Comparison of ENCODE assay signal across 13 cellular contexts in the genomic region with DNA sequence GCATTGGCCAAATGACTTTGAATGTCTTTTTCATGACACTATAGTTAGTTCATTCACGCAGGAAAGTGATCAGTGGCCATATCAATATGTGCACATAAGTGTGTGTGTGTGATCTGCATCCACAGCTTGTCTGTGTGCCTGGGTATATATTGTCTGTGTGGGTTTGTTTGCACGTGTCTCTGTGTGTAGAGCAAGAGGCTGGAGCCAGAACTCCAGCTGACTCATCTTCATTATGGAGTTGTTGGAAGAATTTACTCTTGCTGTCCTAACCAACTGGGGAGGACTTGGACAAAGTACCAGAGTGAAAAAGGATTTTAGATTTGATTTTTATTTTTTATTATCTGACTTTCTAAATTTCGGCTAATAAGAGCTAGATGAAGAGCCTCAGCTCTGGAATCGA.
DNase-seq lines count a peak whose midpoint lies in the region; ATAC-seq, FAIRE-seq and TF ChIP-seq lines count a peak whose summit lies in the region.
"Had no signal": no experiment of that assay in that cellular context is flagged by ENCODE, and none has a peak within 500 bp of the region (broad histone marks: within the 10 kb centered on the region; RNA-seq: fewer than 3 reads in every experiment).

No MANE protein-coding gene starts in this region.

- CTCF ChIA-PET in PC-3 (lab: Charles Lee) (interaction anchor here (0.6 kb wide), 1 partner anchor 229 kb away, joined by 3 read pairs; no protein-coding TSS in a partner anchor), endothelial cell of umbilical vein (lab: Charles Lee) (interaction anchor here (0.6 to 2.9 kb wide), 8 partner anchors 11 to 672 kb away, joined by 3 to 13 read pairs (median 4); no protein-coding TSS in a partner anchor)

- H3K9me3 ChIP-seq in PC-3 (ENCODE audit: low read length) = no peaks in the 10 kb centered on the region
- no peaks in the 10 kb centered on the region for H3K9me3 ChIP-seq in endothelial cell of umbilical vein (replicated peaks; ENCODE audit: control insufficient read depth, insufficient read depth, low read length)
- H3K9me3 ChIP-seq in muscle layer of duodenum (ENCODE audit: control insufficient read depth in 1 of 2, low read length in 2 of 2) = no peaks in the 10 kb centered on the region
- H3K9me3 ChIP-seq: ascending aorta, upper lobe of left lung had no signal

- FAIRE-seq in endothelial cell of umbilical vein (lab: Jason Lieb, UNC) = peak; percentile 61

- no peaks in the 10 kb centered on the region for H3K9me2 ChIP-seq in PC-3 (replicated peaks; ENCODE audit: low read length)

- H3K4me1 Mint-ChIP-seq in T-helper 2 cell treated with Interferon-gamma antibody and Interleukin-4, amounts not matched to agents 5 μg/mL and 100 μg/mL, for 36 hours (ENCODE audit: low read depth) = no peaks in the 10 kb centered on the region

- intact Hi-C loops in PC-3 (cut with micrococcal nuclease) = no loop called here
- intact Hi-C loops in endothelial cell of umbilical vein (cut with micrococcal nuclease) = no loop called here

- H3K9ac ChIP-seq in PC-3 (ENCODE audit: low read length) = no peak overlapping the region
- H3K9ac ChIP-seq in endothelial cell of umbilical vein (replicated peaks; ENCODE audit: extremely low read depth, insufficient read depth, low read length) = no peak overlapping the region

- H3K79me2 ChIP-seq in PC-3 (ENCODE audit: low read length) = no peaks in the 10 kb centered on the region
- H3K79me2 ChIP-seq in endothelial cell of umbilical vein (ENCODE audit: control insufficient read depth, insufficient read depth, low read length) = no peaks in the 10 kb centered on the region

- peak; percentile 61 for ATAC-seq in PC-3

- no peak for TF ChIP-seq POLR2A in endothelial cell of umbilical vein (IDR thresholded peaks at IDR 0.05; ENCODE audit: low read depth, low read length)

- peaks cover 12% of the 10 kb centered on the region for H3K27me3 ChIP-seq in PC-3 (ENCODE audit: low read length)
- H3K27me3 ChIP-seq in endothelial cell of umbilical vein (ENCODE audit: control insufficient read depth in 2 of 2, insufficient read depth in 2 of 2, low read length in 2 of 2) = no peaks in the 10 kb centered on the region
- H3K27me3 ChIP-seq in muscle layer of duodenum (ENCODE audit: low read depth, low read length) = no peaks in the 10 kb centered on the region
- H3K27me3 ChIP-seq: ascending aorta, upper lobe of left lung had no signal

- dilution Hi-C loops in endothelial cell of umbilical vein (cut with MboI; ENCODE audit: extremely low pct_ligation_motif_present, low sequenced_read_pairs) = no loop called here

- H3K36me3 Mint-ChIP-seq in T-helper 2 cell treated with Interferon-gamma antibody and Interleukin-4, amounts not matched to agents 5 μg/mL and 100 μg/mL, for 36 hours (ENCODE audit: low read depth) = no peaks in the 10 kb centered on the region

- TF ChIP-seq CTCF in PC-3 (conservative IDR thresholded peaks at IDR 0.05; ENCODE audit: low read depth, low read length) (no peak), endothelial cell of umbilical vein (IDR thresholded peaks at IDR 0.05; ENCODE audit: extremely low read depth in 1 of 2, insufficient read depth in 1 of 2, low read depth in 1 of 2, low read length in 2 of 2) (no peak)

- no peaks in the 10 kb centered on the region for H3K27me3 Mint-ChIP-seq in T-helper 2 cell treated with Interferon-gamma antibody and Interleukin-4, amounts not matched to agents 5 μg/mL and 100 μg/mL, for 36 hours (ENCODE audit: low read depth)

- H3K4me3 Mint-ChIP-seq in T-helper 2 cell treated with Interferon-gamma antibody and Interleukin-4, amounts not matched to agents 5 μg/mL and 100 μg/mL, for 36 hours = no peak overlapping the region

- H3K4me2 ChIP-seq in PC-3 (ENCODE audit: low read length) = no peak overlapping the region
- no peak overlapping the region for H3K4me2 ChIP-seq in endothelial cell of umbilical vein (ENCODE audit: insufficient read depth, low read length)

- no TSS peak for BruUV-seq in PC-3 (replicated peaks; lab: Mats Ljungman, UMichigan)
- no TSS peak for BruUV-seq in endothelial cell of umbilical vein (replicated peaks; lab: Mats Ljungman, UMichigan)

- no peaks in the 10 kb centered on the region for H3K9me1 ChIP-seq in endothelial cell of umbilical vein (replicated peaks; ENCODE audit: control insufficient read depth, extremely low read depth, insufficient read depth, low read length)

- no peak overlapping the region for H3K27ac Mint-ChIP-seq in T-helper 2 cell treated with Interferon-gamma antibody and Interleukin-4, amounts not matched to agents 5 μg/mL and 100 μg/mL, for 36 hours

- H4K20me1 ChIP-seq in PC-3 (ENCODE audit: low read length) = no peaks in the 10 kb centered on the region
- H4K20me1 ChIP-seq in endothelial cell of umbilical vein (replicated peaks; ENCODE audit: control insufficient read depth, extremely low read depth, insufficient read depth, low read length) = no peaks in the 10 kb centered on the region

- H3K9me3 Mint-ChIP-seq in T-helper 2 cell treated with Interferon-gamma antibody and Interleukin-4, amounts not matched to agents 5 μg/mL and 100 μg/mL, for 36 hours = no peaks in the 10 kb centered on the region

- no peak overlapping the region for H3K4me3 ChIP-seq in PC-3 (ENCODE audit: low read length)
- no peak overlapping the region for H3K4me3 ChIP-seq in endothelial cell of umbilical vein (replicated peaks in 1 of 3; ENCODE audit: insufficient read depth in 1 of 3, low read depth in 1 of 3, low read length in 3 of 3)
- no peak overlapping the region for H3K4me3 ChIP-seq in muscle layer of duodenum (ENCODE audit: low read depth in 1 of 2, low read length in 2 of 2)
- H3K4me3 ChIP-seq: ascending aorta, upper lobe of left lung had no signal

- H3K27ac ChIP-seq in PC-3 (ENCODE audit: low read length) (no peak overlapping the region), endothelial cell of umbilical vein (ENCODE audit: insufficient read depth, low read depth, low read length) (no peak overlapping the region), muscle layer of duodenum (ENCODE audit: low read length) (peak overlapping the region; percentile 2)
- H3K27ac ChIP-seq: ascending aorta, upper lobe of left lung had no signal

- no peaks in the 10 kb centered on the region for H3K4me1 ChIP-seq in PC-3 (ENCODE audit: insufficient read depth, low read length)
- H3K4me1 ChIP-seq in endothelial cell of umbilical vein (ENCODE audit: control insufficient read depth, extremely low read depth, insufficient read depth, low read length) = peaks cover 8% of the 10 kb centered on the region
- H3K4me1 ChIP-seq in muscle layer of duodenum (ENCODE audit: control insufficient read depth in 1 of 2, insufficient read depth in 2 of 2, low read length in 2 of 2) = peaks cover 18 to 19% of the 10 kb centered on the region in 2 donors
- H3K4me1 ChIP-seq: ascending aorta had no signal

- no peaks in the 10 kb centered on the region for H3F3A ChIP-seq in PC-3 (ENCODE audit: low read length, unreplicated experiment)

- H3K36me3 ChIP-seq in PC-3 (ENCODE audit: low read depth, low read length) (no peaks in the 10 kb centered on the region), endothelial cell of umbilical vein (ENCODE audit: control insufficient read depth in 2 of 2, extremely low read depth in 1 of 2, insufficient read depth in 2 of 2, low read length in 2 of 2) (no peaks in the 10 kb centered on the region), muscle layer of duodenum (ENCODE audit: control insufficient read depth in 1 of 2, insufficient read depth in 2 of 2, low read length in 2 of 2) (no peaks in the 10 kb centered on the region)
- H3K36me3 ChIP-seq: ascending aorta, upper lobe of left lung had no signal

- H2AFZ ChIP-seq in PC-3 (ENCODE audit: low read length) (no peak overlapping the region), endothelial cell of umbilical vein (ENCODE audit: low read depth, low read length) (no peak overlapping the region)

- DNase-seq in AG08396 (ENCODE audit: low spot score) = peak; percentile 66
- no peak for DNase-seq in PC-3
- peak; percentile 10 for DNase-seq in endothelial cell of umbilical vein (ENCODE audit: low read depth, low spot score)
- no peak for DNase-seq in kidney glomerular epithelial cell (lab: John Stamatoyannopoulos, UW)
- DNase-seq in NCI-H146 (lab: John Stamatoyannopoulos, UW) = no peak
- DNase-seq in activated naive CD4-positive, alpha-beta T cell treated with Interleukin-2 at 50 U/mL for 16 hours = no peak
- no peak for DNase-seq in T-helper 2 cell treated with Interferon-gamma antibody and Interleukin-4, amounts not matched to agents 5 μg/mL and 100 μg/mL, for 36 hours (ENCODE audit: low spot score)
- DNase-seq: activated CD4-positive, CD25-positive, alpha-beta regulatory T cell; NCI-H1436; NCI-H82; upper lobe of left lung had no signal

- POLR2A ChIA-PET in PC-3 (lab: Charles Lee; ENCODE audit: unreplicated experiment) (no interaction called here), endothelial cell of umbilical vein (lab: Charles Lee) (no interaction called here)

TF ChIP-seq in endothelial cell of umbilical vein, 7 proteins besides CTCF, POLR2A, EP300 and RAD21:
- no peak for TF ChIP-seq EZH2 (IDR thresholded peaks at IDR 0.05; ENCODE audit: borderline replicate concordance, low read depth, low read length, severe bottlenecking)
- TF ChIP-seq, protein P1, sequence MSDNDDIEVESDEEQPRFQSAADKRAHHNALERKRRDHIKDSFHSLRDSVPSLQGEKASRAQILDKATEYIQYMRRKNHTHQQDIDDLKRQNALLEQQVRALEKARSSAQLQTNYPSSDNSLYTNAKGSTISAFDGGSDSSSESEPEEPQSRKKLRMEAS (IDR thresholded peaks at IDR 0.05; ENCODE audit: insufficient read depth, insufficient read length) = no peak
- no peak for TF ChIP-seq GATA2 (IDR thresholded peaks at IDR 0.05; ENCODE audit: insufficient read depth, insufficient read length, low read depth, low read length)
- no peak for TF ChIP-seq FOS (IDR thresholded peaks at IDR 0.05; ENCODE audit: borderline replicate concordance, insufficient read depth, low read length)
- no peak for TF ChIP-seq POLR2AphosphoS5 (IDR thresholded peaks at IDR 0.05; ENCODE audit: insufficient read depth, low read depth, low read length)
- no peak for TF ChIP-seq MYC (IDR thresholded peaks at IDR 0.05; ENCODE audit: low read depth, low read length)
- TF ChIP-seq JUN (IDR thresholded peaks at IDR 0.05; ENCODE audit: borderline replicate concordance, insufficient read depth, insufficient read length, low read depth) = no peak
TF ChIP-seq in endothelial cell of umbilical vein: peak in this region for 0.

Comparison
In these comparisons a context has a peak if more than half of its experiments do, and no peak if none do; other contexts are left out.
1. DNase-seq: peak in AG08396 (single experiment) and endothelial cell of umbilical vein (single experiment); none in PC-3 (single experiment), kidney glomerular epithelial cell (single experiment), NCI-H146 (single experiment), activated naive CD4-positive, alpha-beta T cell treated with Interleukin-2 at 50 U/mL for 16 hours (single experiment) and T-helper 2 cell treated with Interferon-gamma antibody and Interleukin-4, amounts not matched to agents 5 μg/mL and 100 μg/mL, for 36 hours (single experiment).